14 cellular contexts compared by ENCODE assay signal in the genomic region with DNA sequence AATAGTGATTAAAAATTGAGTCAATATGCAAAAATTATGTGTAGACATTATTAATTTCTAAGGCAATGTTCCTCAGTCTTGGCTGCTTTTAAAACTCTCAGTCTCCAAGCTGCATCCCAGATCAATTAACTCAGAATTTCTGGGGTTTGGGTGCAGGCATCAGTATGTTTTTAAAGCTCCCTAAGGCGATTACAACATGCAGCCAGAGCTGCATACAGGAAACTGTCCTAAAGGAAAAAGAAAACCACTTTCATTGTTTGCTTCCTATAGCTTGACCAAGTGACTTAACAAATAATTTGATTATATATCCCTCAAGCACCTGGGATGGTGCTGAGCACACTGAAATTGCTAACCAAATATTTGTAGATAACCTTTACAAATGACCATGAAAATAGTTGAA.
A peak's percentile ranks its signal among the peaks of the same experiment; 100 is the strongest.
DNase-seq lines count a peak whose midpoint lies in the region; ATAC-seq and TF ChIP-seq lines count a peak whose summit lies in the region.
"Had no signal": no experiment of that assay in that cellular context is flagged by ENCODE, and none has a peak within 500 bp of the region (broad histone marks: within the 10 kb centered on the region; RNA-seq: fewer than 3 reads in every experiment).

No MANE protein-coding gene starts in this region.

- WGBS in psoas muscle, 3 donors: 39 to 59% (median 50%) methylated on average over 1 of the region's 1 CpG

- H3K4me3 ChIP-seq in psoas muscle: no peak overlapping the region

- no peak overlapping the region for H3K27ac ChIP-seq in psoas muscle

- no peak overlapping the region for H3K4me3 Mint-ChIP-seq in nephron
- no peak overlapping the region for H3K4me3 Mint-ChIP-seq in stimulated activated effector memory CD8-positive, alpha-beta T cell treated with anti-CD3 and anti-CD28 coated beads, Interleukin-12 subunit alpha, Interleukin-12 subunit beta, amount 100 ng/mL, for 72 hours
- H3K4me3 Mint-ChIP-seq: activated CD4-positive, alpha-beta T cell treated with anti-CD3 and anti-CD28 coated beads, Interleukin-2, amount 10 ng/mL, durations not matched to agents 7 days and 5 days; mesothelial cell of epicardium had no signal

- H3K27ac Mint-ChIP-seq in nephron: peak overlapping the region in 2 of 3 experiments; percentile 62 to 92
- no peak overlapping the region for H3K27ac Mint-ChIP-seq in stimulated activated effector memory CD8-positive, alpha-beta T cell treated with anti-CD3 and anti-CD28 coated beads, Interleukin-12 subunit alpha, Interleukin-12 subunit beta, amount 100 ng/mL, for 72 hours
- H3K27ac Mint-ChIP-seq: activated CD4-positive, alpha-beta T cell treated with anti-CD3 and anti-CD28 coated beads, Interleukin-2, amount 10 ng/mL, durations not matched to agents 7 days and 5 days; CD14-positive monocyte; mesothelial cell of epicardium had no signal

- no peaks in the 10 kb centered on the region for H3K27me3 Mint-ChIP-seq in nephron (ENCODE audit: low read depth)

- H3K4me1 Mint-ChIP-seq in nephron: peaks cover 28% of the 10 kb centered on the region
- peaks cover 10% of the 10 kb centered on the region for H3K4me1 Mint-ChIP-seq in stimulated activated effector memory CD8-positive, alpha-beta T cell treated with anti-CD3 and anti-CD28 coated beads, Interleukin-12 subunit alpha, Interleukin-12 subunit beta, amount 100 ng/mL, for 72 hours

- no peaks in the 10 kb centered on the region for H3K36me3 Mint-ChIP-seq in nephron (ENCODE audit: low read depth)
- H3K36me3 Mint-ChIP-seq in stimulated activated effector memory CD8-positive, alpha-beta T cell treated with anti-CD3 and anti-CD28 coated beads, Interleukin-12 subunit alpha, Interleukin-12 subunit beta, amount 100 ng/mL, for 72 hours: no peaks in the 10 kb centered on the region
- H3K36me3 Mint-ChIP-seq: CD14-positive monocyte, mesothelial cell of epicardium had no signal

- peak; percentile 31 for ATAC-seq in HG03139 (IDR thresholded peaks at IDR 0.05; ENCODE audit: unreplicated experiment)
- no peak for ATAC-seq in HG03520 (IDR thresholded peaks at IDR 0.05; ENCODE audit: unreplicated experiment)
- no peak for ATAC-seq in psoas muscle
- no peak for ATAC-seq in stimulated activated effector memory CD8-positive, alpha-beta T cell treated with anti-CD3 and anti-CD28 coated beads, Interleukin-12 subunit alpha, Interleukin-12 subunit beta, amount 100 ng/mL, for 72 hours

- no peaks in the 10 kb centered on the region for H3K27me3 ChIP-seq in psoas muscle (ENCODE audit: insufficient read depth in 3 of 3, low read length in 2 of 3)

- DNase-seq in NCI-H748 (lab: John Stamatoyannopoulos, UW; ENCODE audit: unreplicated experiment) (peak; percentile 3), NCI-H748 treated with DMSO at 0.1 percent for 48 hours (lab: John Stamatoyannopoulos, UW) (no peak), RPMI7951 (ENCODE audit: low read depth) (peak; percentile 69), psoas muscle (no peak)
- no peak for DNase-seq in stimulated activated effector memory CD8-positive, alpha-beta T cell treated with anti-CD3 and anti-CD28 coated beads, Interleukin-12 subunit alpha, Interleukin-12 subunit beta, amount 100 ng/mL, for 72 hours (ENCODE audit: low spot score in 2 of 2)
- DNase-seq: activated CD4-positive, alpha-beta T cell treated with anti-CD3 and anti-CD28 coated beads, Interleukin-2, amount 10 ng/mL, durations not matched to agents 7 days and 5 days; activated CD8-positive, alpha-beta memory T cell treated with anti-CD3 and anti-CD28 coated beads, Interleukin-2, amount 50 U/mL, for 48 hours; activated gamma-delta T cell treated with Interleukin-2 at 50 U/mL for 16 hours; RPMI8226 had no signal

- H3K4me1 ChIP-seq in psoas muscle: no peaks in the 10 kb centered on the region

- peaks cover 3% of the 10 kb centered on the region for H3K9me3 Mint-ChIP-seq in nephron
- H3K9me3 Mint-ChIP-seq in stimulated activated effector memory CD8-positive, alpha-beta T cell treated with anti-CD3 and anti-CD28 coated beads, Interleukin-12 subunit alpha, Interleukin-12 subunit beta, amount 100 ng/mL, for 72 hours: peaks cover 2% of the 10 kb centered on the region
- H3K9me3 Mint-ChIP-seq: activated CD4-positive, alpha-beta T cell treated with anti-CD3 and anti-CD28 coated beads, Interleukin-2, amount 10 ng/mL, durations not matched to agents 7 days and 5 days had no signal

- no peaks in the 10 kb centered on the region for H3K36me3 ChIP-seq in psoas muscle (ENCODE audit: insufficient read depth in 1 of 2, low read depth in 1 of 2)

- TF ChIP-seq CTCF in nephron (IDR thresholded peaks at IDR 0.05; ENCODE audit: unreplicated experiment in 3 of 3) (no peak), psoas muscle (IDR thresholded peaks at IDR 0.05) (no peak)

- intact Hi-C loops in psoas muscle (cut with DNase I): no loop called here

- H3K9me3 ChIP-seq in psoas muscle: no peaks in the 10 kb centered on the region

Comparison
In these comparisons a context has a peak if more than half of its experiments do, and no peak if none do; other contexts are left out.
1. DNase-seq: peak in NCI-H748 (single experiment) and RPMI7951 (single experiment); none in NCI-H748 treated with DMSO at 0.1 percent for 48 hours (single experiment), psoas muscle (0 of 2) and stimulated activated effector memory CD8-positive, alpha-beta T cell treated with anti-CD3 and anti-CD28 coated beads, Interleukin-12 subunit alpha, Interleukin-12 subunit beta, amount 100 ng/mL, for 72 hours (0 of 2).